Comparison of ENCODE assay signal across 25 cellular contexts in the genomic region with DNA sequence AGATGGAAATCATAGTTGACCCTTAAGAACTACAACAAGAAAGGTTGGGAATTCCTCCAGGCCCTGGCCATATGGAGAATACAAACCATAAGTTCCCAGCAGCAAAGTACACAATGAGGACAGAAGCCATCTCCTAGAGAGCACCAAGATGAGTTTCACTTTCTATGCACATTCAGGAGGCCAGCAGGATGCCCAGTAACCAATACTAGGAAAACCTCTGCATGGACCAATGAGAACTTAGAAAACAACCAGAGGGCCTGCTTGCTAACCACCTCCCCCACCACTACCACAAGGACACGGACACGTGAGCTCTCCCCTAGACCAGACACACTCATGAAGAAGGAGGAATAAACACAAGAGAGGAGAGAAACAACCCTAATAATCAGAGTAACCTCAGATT. TPM values are rescaled to one million over a fixed set of nuclear protein-coding genes. Genes with fewer than 3 reads are reported as not detected.
DNase-seq lines count a peak whose midpoint lies in the region; FAIRE-seq and TF ChIP-seq lines count a peak whose summit lies in the region.
"Had no signal": no experiment of that assay in that cellular context is flagged by ENCODE, and none has a peak within 500 bp of the region (broad histone marks: within the 10 kb centered on the region; RNA-seq: fewer than 3 reads in every experiment).

No MANE protein-coding gene starts in this region.

- peaks cover 67% of the 10 kb centered on the region for H3K4me1 Mint-ChIP-seq in osteocyte (ENCODE audit: unreplicated experiment)
- no peaks in the 10 kb centered on the region for H3K4me1 Mint-ChIP-seq in activated T-cell treated with anti-CD3 and anti-CD28 coated beads, Interleukin-2, amount 50 U/mL, for 24 hours (ENCODE audit: low read depth)

- H3K4me3 Mint-ChIP-seq in osteocyte (ENCODE audit: unreplicated experiment), result no peak overlapping the region
- no peak overlapping the region for H3K4me3 Mint-ChIP-seq in activated T-cell treated with anti-CD3 and anti-CD28 coated beads, Interleukin-2, amount 50 U/mL, for 24 hours
- H3K4me3 Mint-ChIP-seq: activated naive CD8-positive, alpha-beta T cell; CD4-positive, alpha-beta T cell; dendritic cell treated with granulocyte-macrophage colony-stimulating factor and Interleukin-4, amounts not matched to agents 40 ng/mL and 50 ng/mL, for 4 days; HFFc6 had no signal

- FAIRE-seq in H54 (lab: Jason Lieb, UNC), result peak; percentile 6
- FAIRE-seq: bronchial epithelial cell, endometrium, GM12878 had no signal

- DNase-seq in H54 (ENCODE audit: insufficient read length, low spot score) (no peak), OCI-M1 (lab: John Stamatoyannopoulos, UW) (peak; percentile 88), glomerular visceral epithelial cell (ENCODE audit: extremely low spot score) (peak; percentile 25), osteocyte (ENCODE audit: extremely low spot score, unreplicated experiment) (no peak), amygdala (lab: John Stamatoyannopoulos, UW) (no peak), SHP77 (lab: John Stamatoyannopoulos, UW) (no peak)
- DNase-seq in central memory CD4-positive, alpha-beta T cell, result no peak
- no peak for DNase-seq in activated T-cell treated with anti-CD3 and anti-CD28 coated beads, Interleukin-2, amount 50 U/mL, for 24 hours
- DNase-seq: activated CD4-positive, alpha-beta T cell treated with anti-CD3 and anti-CD28 coated beads for 48 hours; CD4-positive, alpha-beta T cell; DMS153; heart left ventricle; HFFc6; lower lobe of right lung; NCI-H1092; NCI-H1930; NCI-H226; NCI-H82; stomach had no signal

- H3K36me3 Mint-ChIP-seq in osteocyte (ENCODE audit: unreplicated experiment), result peaks cover 2% of the 10 kb centered on the region
- H3K36me3 Mint-ChIP-seq in activated T-cell treated with anti-CD3 and anti-CD28 coated beads, Interleukin-2, amount 50 U/mL, for 24 hours (ENCODE audit: low read depth), result no peaks in the 10 kb centered on the region
- H3K36me3 Mint-ChIP-seq: activated naive CD8-positive, alpha-beta T cell had no signal

- peaks cover 4% of the 10 kb centered on the region for H3K9me3 Mint-ChIP-seq in osteocyte (ENCODE audit: unreplicated experiment)
- H3K9me3 Mint-ChIP-seq in activated T-cell treated with anti-CD3 and anti-CD28 coated beads, Interleukin-2, amount 50 U/mL, for 24 hours, result no peaks in the 10 kb centered on the region
- H3K9me3 Mint-ChIP-seq: activated T-helper 2 cell treated with anti-CD3 and anti-CD28 coated beads, Interferon-gamma antibody, Interleukin-2, Interleukin-4, amounts not matched to agents 10 μg/mL and 5 μg/mL and 100 μg/mL, durations not matched to agents 14 hours and 24 hours and 36 hours; CD4-positive, alpha-beta T cell; dendritic cell treated with granulocyte-macrophage colony-stimulating factor and Interleukin-4, amounts not matched to agents 40 ng/mL and 50 ng/mL, for 4 days; HFFc6 had no signal

- no peaks in the 10 kb centered on the region for H3K27me3 Mint-ChIP-seq in osteocyte (ENCODE audit: unreplicated experiment)
- no peaks in the 10 kb centered on the region for H3K27me3 Mint-ChIP-seq in activated T-cell treated with anti-CD3 and anti-CD28 coated beads, Interleukin-2, amount 50 U/mL, for 24 hours
- H3K27me3 Mint-ChIP-seq: dendritic cell treated with granulocyte-macrophage colony-stimulating factor and Interleukin-4, amounts not matched to agents 40 ng/mL and 50 ng/mL, for 4 days had no signal

- H3K27ac Mint-ChIP-seq in osteocyte (ENCODE audit: unreplicated experiment), result peak overlapping the region; percentile 83
- H3K27ac Mint-ChIP-seq in activated T-cell treated with anti-CD3 and anti-CD28 coated beads, Interleukin-2, amount 50 U/mL, for 24 hours, result no peak overlapping the region
- H3K27ac Mint-ChIP-seq: activated naive CD8-positive, alpha-beta T cell; activated T-helper 2 cell treated with anti-CD3 and anti-CD28 coated beads, Interferon-gamma antibody, Interleukin-2, Interleukin-4, amounts not matched to agents 10 μg/mL and 5 μg/mL and 100 μg/mL, durations not matched to agents 14 hours and 24 hours and 36 hours; CD4-positive, alpha-beta T cell; dendritic cell treated with granulocyte-macrophage colony-stimulating factor and Interleukin-4, amounts not matched to agents 40 ng/mL and 50 ng/mL, for 4 days; HFFc6 had no signal

- TF ChIP-seq POLR2A in H54 (IDR thresholded peaks at IDR 0.05; ENCODE audit: low read depth, low read length), result no peak

- no peak for TF ChIP-seq CTCF in osteocyte (IDR thresholded peaks at IDR 0.05)

RNA-seq across cellular contexts. Expression of gene IFIT5, which starts 56.3 kb away (rescaled TPM):
- 22.5 and 22.7 TPM in 2 replicates for total RNA-seq in osteocyte

Comparison
In these comparisons a context has a peak if more than half of its experiments do, and no peak if none do; other contexts are left out.
1. DNase-seq: peak in OCI-M1 (single experiment) and glomerular visceral epithelial cell (single experiment); none in H54 (single experiment), osteocyte (single experiment), amygdala (0 of 56), SHP77 (0 of 2), central memory CD4-positive, alpha-beta T cell (single experiment) and activated T-cell treated with anti-CD3 and anti-CD28 coated beads, Interleukin-2, amount 50 U/mL, for 24 hours (single experiment).